ENCODE assay signal across 17 cellular contexts in genomic region chr3:46495901-46496456, GRCh38. TPM values are rescaled to one million over a fixed set of nuclear protein-coding genes. Genes with fewer than 3 reads are reported as not detected.
DNase-seq lines count a peak whose midpoint lies in the region; ATAC-seq and TF ChIP-seq lines count a peak whose summit lies in the region.
"Had no signal": no experiment of that assay in that cellular context is flagged by ENCODE, and none has a peak within 500 bp of the region (broad histone marks: within the 10 kb centered on the region; RNA-seq: fewer than 3 reads in every experiment).

No MANE protein-coding gene starts in this region.

- H3K18ac ChIP-seq in trophoblast cell (ENCODE audit: low read length): no peak overlapping the region

- no peak overlapping the region for H3K9ac ChIP-seq in trophoblast cell (ENCODE audit: low read length)

- peak overlapping the region; percentile 4 for H3K4me2 ChIP-seq in trophoblast cell (ENCODE audit: low read length)

- H3K23ac ChIP-seq in trophoblast cell (ENCODE audit: low read length): no peak overlapping the region

- H3K27ac Mint-ChIP-seq in activated T-helper 2 cell treated with anti-CD3 and anti-CD28 coated beads, Interferon-gamma antibody, Interleukin-2, Interleukin-4, amounts not matched to agents 10 μg/mL and 5 μg/mL and 100 μg/mL, durations not matched to agents 14 hours and 24 hours and 36 hours: no peak overlapping the region
- H3K27ac Mint-ChIP-seq: nephron progenitor cell had no signal

- no peak overlapping the region for H4K12ac ChIP-seq in trophoblast cell (ENCODE audit: low read depth, low read length)

- no peaks in the 10 kb centered on the region for H3K9me3 Mint-ChIP-seq in activated T-helper 2 cell treated with anti-CD3 and anti-CD28 coated beads, Interferon-gamma antibody, Interleukin-2, Interleukin-4, amounts not matched to agents 10 μg/mL and 5 μg/mL and 100 μg/mL, durations not matched to agents 14 hours and 24 hours and 36 hours

- WGBS in trophoblast cell (ENCODE audit: extremely low coverage, insufficient coverage, insufficient read length): no CpG with 5 or more reads among the region's 5 CpGs

- TF ChIP-seq POLR2A in NB4 (IDR thresholded peaks at IDR 0.05; ENCODE audit: extremely low read depth, insufficient read length): no peak

- DNase-seq in ELR (ENCODE audit: low read depth) (peak; percentile 90), NB4 (ENCODE audit: low read depth) (peak; percentile 70), dedifferentiated amniotic fluid mesenchymal stem cell (ENCODE audit: extremely low spot score) (peak; percentile 71), trophoblast cell (peak in 1 of 2 donors; percentile 70), OCI-M1 (lab: John Stamatoyannopoulos, UW) (no peak), NCI-H1105 (lab: John Stamatoyannopoulos, UW) (no peak)
- DNase-seq in activated T-helper 2 cell treated with anti-CD3 and anti-CD28 coated beads, Interferon-gamma antibody, Interleukin-2, Interleukin-4, amounts not matched to agents 10 μg/mL and 5 μg/mL and 100 μg/mL, durations not matched to agents 14 hours and 24 hours and 36 hours (ENCODE audit: low spot score): no peak
- DNase-seq: left ventricle myocardium superior, SHP77 treated with DMSO at 0.1 percent for 48 hours, sigmoid colon, testis had no signal

- no peak overlapping the region for H3K4me3 Mint-ChIP-seq in activated T-helper 2 cell treated with anti-CD3 and anti-CD28 coated beads, Interferon-gamma antibody, Interleukin-2, Interleukin-4, amounts not matched to agents 10 μg/mL and 5 μg/mL and 100 μg/mL, durations not matched to agents 14 hours and 24 hours and 36 hours (ENCODE audit: low read depth)
- H3K4me3 Mint-ChIP-seq: nephron progenitor cell had no signal

- H3K36me3 ChIP-seq in trophoblast cell (ENCODE audit: control insufficient read depth in 1 of 2, insufficient read depth in 2 of 2, low read length in 2 of 2): no peaks in the 10 kb centered on the region
- H3K36me3 ChIP-seq: HAP-1, sigmoid colon had no signal

- H3K27me3 ChIP-seq in trophoblast cell (ENCODE audit: insufficient read depth, low read length): no peaks in the 10 kb centered on the region
- H3K27me3 ChIP-seq: sigmoid colon, testis had no signal

- H3K9me3 ChIP-seq in trophoblast cell (ENCODE audit: insufficient read depth, low read depth, low read length): no peaks in the 10 kb centered on the region
- H3K9me3 ChIP-seq: Caco-2, HAP-1, sigmoid colon, testis had no signal

- H3K36me3 Mint-ChIP-seq in activated T-helper 2 cell treated with anti-CD3 and anti-CD28 coated beads, Interferon-gamma antibody, Interleukin-2, Interleukin-4, amounts not matched to agents 10 μg/mL and 5 μg/mL and 100 μg/mL, durations not matched to agents 14 hours and 24 hours and 36 hours (ENCODE audit: low read depth): no peaks in the 10 kb centered on the region

- no peak overlapping the region for H3K14ac ChIP-seq in trophoblast cell (ENCODE audit: low read length)

- no peak overlapping the region for H2AK5ac ChIP-seq in trophoblast cell (ENCODE audit: low read length)

- no peak for TF ChIP-seq CTCF in NB4 (IDR thresholded peaks at IDR 0.05; ENCODE audit: low read depth, low read length)

- H3K4me1 ChIP-seq in trophoblast cell (ENCODE audit: control insufficient read depth in 1 of 2, insufficient read depth in 2 of 2, low read length in 2 of 2): peaks cover 6 to 13% of the 10 kb centered on the region in 2 experiments
- H3K4me1 ChIP-seq: HAP-1, testis had no signal

- H2BK120ac ChIP-seq in trophoblast cell (ENCODE audit: insufficient read depth, low read length, poor library complexity): peak overlapping the region; percentile 30

- H3K4ac ChIP-seq in trophoblast cell (ENCODE audit: low read depth, low read length): no peak overlapping the region

- H2BK12ac ChIP-seq in trophoblast cell (ENCODE audit: low read length): no peak overlapping the region

- H3K27ac ChIP-seq in trophoblast cell (ENCODE audit: low read depth, low read length): peak overlapping the region; percentile 57
- H3K27ac ChIP-seq: testis, VCaP had no signal

- peak overlapping the region; percentile 12 for H2BK5ac ChIP-seq in trophoblast cell (ENCODE audit: low read depth, low read length, poor library complexity)

- peaks cover 8% of the 10 kb centered on the region for H3K79me1 ChIP-seq in trophoblast cell (ENCODE audit: low read length)

- no peak overlapping the region for H2AFZ ChIP-seq in trophoblast cell (ENCODE audit: insufficient read depth, low read length, poor library complexity)

- ATAC-seq in GM21515 (IDR thresholded peaks at IDR 0.05; ENCODE audit: unreplicated experiment): no peak
- ATAC-seq: left ventricle myocardium superior had no signal

- intact Hi-C loops in activated T-helper 2 cell treated with anti-CD3 and anti-CD28 coated beads, Interferon-gamma antibody, Interleukin-2, Interleukin-4, amounts not matched to agents 10 μg/mL and 5 μg/mL and 100 μg/mL, durations not matched to agents 14 hours and 24 hours and 36 hours (cut with micrococcal nuclease): loop anchor here (2.0 kb wide), 1 partner anchor 63 kb away; no protein-coding TSS in a partner anchor

- H3K27me3 Mint-ChIP-seq in activated T-helper 2 cell treated with anti-CD3 and anti-CD28 coated beads, Interferon-gamma antibody, Interleukin-2, Interleukin-4, amounts not matched to agents 10 μg/mL and 5 μg/mL and 100 μg/mL, durations not matched to agents 14 hours and 24 hours and 36 hours (ENCODE audit: low read depth): peaks cover 19% of the 10 kb centered on the region

- H4K91ac ChIP-seq in trophoblast cell (ENCODE audit: low read depth, low read length): no peak overlapping the region

- no peak overlapping the region for H4K8ac ChIP-seq in trophoblast cell (ENCODE audit: low read depth, low read length)

- no peaks in the 10 kb centered on the region for H3K79me2 ChIP-seq in trophoblast cell (ENCODE audit: control insufficient read depth, insufficient read depth, low read length, poor library complexity)

- H3K4me1 Mint-ChIP-seq in activated T-helper 2 cell treated with anti-CD3 and anti-CD28 coated beads, Interferon-gamma antibody, Interleukin-2, Interleukin-4, amounts not matched to agents 10 μg/mL and 5 μg/mL and 100 μg/mL, durations not matched to agents 14 hours and 24 hours and 36 hours (ENCODE audit: low read depth): peaks cover 2% of the 10 kb centered on the region

- no peak overlapping the region for H3K4me3 ChIP-seq in NB4 (ENCODE audit: low read depth, low read length)
- H3K4me3 ChIP-seq in trophoblast cell (ENCODE audit: low read depth, low read length): no peak overlapping the region
- H3K4me3 ChIP-seq: GM12878, HAP-1, sigmoid colon, testis had no signal

RNA-seq across cellular contexts. Expression of gene RTP3, which starts 1.8 kb away (rescaled TPM):
- 0.04 TPM in 1 of 2 replicates, not detected in the other for polyA plus RNA-seq in trophoblast cell (2013)
- not detected in 2 replicates for total RNA-seq in activated T-helper 2 cell treated with anti-CD3 and anti-CD28 coated beads, Interferon-gamma antibody, Interleukin-2, Interleukin-4, amounts not matched to agents 10 μg/mL and 5 μg/mL and 100 μg/mL, durations not matched to agents 14 hours and 24 hours and 36 hours
- total RNA-seq: Caco-2, GM12878, left ventricle myocardium superior, sigmoid colon had no signal
- polyA plus RNA-seq: sigmoid colon had no signal

RNA-seq across cellular contexts. Expression of gene LTF, which starts 31.3 kb away (rescaled TPM):
- 0.23 and 0.40 TPM in 2 replicates for polyA plus RNA-seq in trophoblast cell (2013)
- not detected in 2 replicates for total RNA-seq in activated T-helper 2 cell treated with anti-CD3 and anti-CD28 coated beads, Interferon-gamma antibody, Interleukin-2, Interleukin-4, amounts not matched to agents 10 μg/mL and 5 μg/mL and 100 μg/mL, durations not matched to agents 14 hours and 24 hours and 36 hours
- total RNA-seq: Caco-2 had no signal

Comparison
In these comparisons a context has a peak if more than half of its experiments do, and no peak if none do; other contexts are left out.
1. DNase-seq: peak in ELR (single experiment), NB4 (single experiment) and dedifferentiated amniotic fluid mesenchymal stem cell (single experiment); none in activated T-helper 2 cell treated with anti-CD3 and anti-CD28 coated beads, Interferon-gamma antibody, Interleukin-2, Interleukin-4, amounts not matched to agents 10 μg/mL and 5 μg/mL and 100 μg/mL, durations not matched to agents 14 hours and 24 hours and 36 hours (single experiment), OCI-M1 (single experiment) and NCI-H1105 (single experiment).